In genomic region chr15:52417501-52417900, GRCh38 we compare ENCODE assay signal across 17 cellular contexts.
DNase-seq lines count a peak whose midpoint lies in the region; ATAC-seq and TF ChIP-seq lines count a peak whose summit lies in the region.
"Had no signal": no experiment of that assay in that cellular context is flagged by ENCODE, and none has a peak within 500 bp of the region (broad histone marks: within the 10 kb centered on the region; RNA-seq: fewer than 3 reads in every experiment).

No MANE protein-coding gene starts in this region.

- H3K9me3 ChIP-seq in left lung = no peaks in the 10 kb centered on the region
- H3K9me3 ChIP-seq: SJSA1, vagina had no signal

- intact Hi-C loops in left lung (cut with DNase I) = no loop called here

- no peak overlapping the region for H3K27ac ChIP-seq in left lung
- H3K27ac ChIP-seq: heart right ventricle, SJSA1, vagina had no signal

- TF ChIP-seq CTCF in AG10803 (conservative IDR thresholded peaks at IDR 0.05; ENCODE audit: low read length) (no peak), HFF-Myc (IDR thresholded peaks at IDR 0.05; ENCODE audit: low read depth, low read length, missing control alignments) (no peak), astrocyte of the spinal cord (IDR thresholded peaks at IDR 0.05; ENCODE audit: low read depth, low read length) (no peak), left lung (IDR thresholded peaks at IDR 0.05) (no peak)

- in situ Hi-C loops in astrocyte of the spinal cord (cut with HindIII; ENCODE audit: low sequenced_read_pairs) = no loop called here

- H3K36me3 ChIP-seq in left lung = peaks cover 0 to 10% of the 10 kb centered on the region in 2 donors
- H3K36me3 ChIP-seq: vagina had no signal

- H3K27me3 ChIP-seq in left lung = no peaks in the 10 kb centered on the region
- H3K27me3 ChIP-seq: heart right ventricle, SJSA1, vagina had no signal

- peaks cover 0 to 5% of the 10 kb centered on the region in 2 donors for H3K4me1 ChIP-seq in left lung
- H3K4me1 ChIP-seq: vagina had no signal

- peak; percentile 56 for ATAC-seq in left lung

- no peak overlapping the region for H3K4me3 ChIP-seq in AG10803 (ENCODE audit: low read length)
- no peak overlapping the region for H3K4me3 ChIP-seq in HFF-Myc (replicated peaks; ENCODE audit: low read depth, low read length)
- no peak overlapping the region for H3K4me3 ChIP-seq in astrocyte of the spinal cord (ENCODE audit: low read depth, low read length)
- H3K4me3 ChIP-seq in left lung = no peak overlapping the region
- H3K4me3 ChIP-seq: heart right ventricle, SJSA1, vagina had no signal

- peak; percentile 72 for DNase-seq in AG10803 (ENCODE audit: low read depth)
- DNase-seq in HFF-Myc (ENCODE audit: extremely low read depth, low read depth) = peak; percentile 20
- DNase-seq in astrocyte of the spinal cord (ENCODE audit: low read depth, low spot score) = peak; percentile 33
- no peak for DNase-seq in left lung
- DNase-seq in mucosa of gallbladder (ENCODE audit: low spot score) = no peak
- DNase-seq in NCI-H748 treated with DMSO at 0.1 percent for 48 hours (lab: John Stamatoyannopoulos, UW) = no peak
- no peak for DNase-seq in germinal center (ENCODE audit: low spot score)
- DNase-seq in cerebellum (ENCODE audit: low spot score) = no peak
- DNase-seq: activated CD4-positive, alpha-beta T cell treated with anti-CD3 and anti-CD28 coated beads for 4 hours; activated naive CD8-positive, alpha-beta T cell treated with anti-CD3 and anti-CD28 coated beads, Interleukin-2, amount 10 ng/mL, durations not matched to agents 7 days and 5 days; Calu3; heart right ventricle; kidney glomerular epithelial cell; NCI-H345; stimulated activated CD4-positive, alpha-beta T cell treated with anti-CD3 and anti-CD28 coated beads, Interleukin-12 subunit alpha, Interleukin-12 subunit beta, amount 100 ng/mL, for 4 hours had no signal

Comparison
In these comparisons a context has a peak if more than half of its experiments do, and no peak if none do; other contexts are left out.
1. DNase-seq: peak in AG10803 (single experiment), HFF-Myc (single experiment) and astrocyte of the spinal cord (single experiment); none in left lung (0 of 2), mucosa of gallbladder (single experiment), NCI-H748 treated with DMSO at 0.1 percent for 48 hours (single experiment), germinal center (single experiment) and cerebellum (single experiment).